ENCODE assay signal across 17 cellular contexts in the genomic region with DNA sequence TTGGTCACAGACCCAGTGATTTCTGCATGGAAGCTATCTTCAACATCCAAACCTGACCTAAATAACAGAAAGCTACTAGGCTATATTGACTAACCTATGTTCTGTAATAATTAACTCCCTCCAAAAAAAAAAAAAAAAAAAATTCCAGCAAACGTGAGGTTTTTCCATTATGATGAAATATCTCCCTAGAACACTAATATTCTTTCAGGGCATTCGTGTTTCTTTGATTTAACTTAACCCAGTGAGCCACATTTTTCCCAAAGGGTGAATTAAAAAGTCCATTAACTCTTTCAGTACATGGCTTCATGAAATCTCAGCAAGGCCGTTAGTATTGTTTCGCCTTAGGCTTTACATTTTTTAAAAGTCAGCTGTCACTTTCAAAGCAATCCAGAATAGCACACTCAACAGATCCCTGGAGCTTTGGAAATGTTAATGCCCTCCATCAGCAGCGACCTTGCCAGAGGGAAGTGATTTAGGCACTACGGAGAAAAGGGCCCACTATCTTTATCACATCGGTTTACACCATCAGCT.
"Had no signal": no experiment of that assay in that cellular context is flagged by ENCODE, and none has a peak within 500 bp of the region (broad histone marks: within the 10 kb centered on the region; RNA-seq: fewer than 3 reads in every experiment).

No MANE protein-coding gene starts in this region.

- H3K4me3 ChIP-seq: dorsolateral prefrontal cortex, left ventricle myocardium inferior, pancreas, skin epidermis, stomach, thoracic aorta, vagina had no signal

- FAIRE-seq: bronchial epithelial cell, endometrium, islet of Langerhans, pancreas had no signal

- H3K4me1 ChIP-seq: pancreas, vagina had no signal

- H3K9me3 ChIP-seq: left ventricle myocardium inferior, pancreas, stomach, thoracic aorta, vagina had no signal

- H3K27ac ChIP-seq: dorsolateral prefrontal cortex, left ventricle myocardium inferior, pancreas, skin epidermis, stomach, thoracic aorta, vagina had no signal

- ATAC-seq: activated CD4-positive, alpha-beta T cell treated with anti-CD3 and anti-CD28 coated beads for 36 hours; activated CD8-positive, alpha-beta T cell treated with anti-CD3 and anti-CD28 coated beads for 36 hours; esophagus mucosa had no signal

- DNase-seq: activated CD4-positive, alpha-beta T cell treated with anti-CD3 and anti-CD28 coated beads for 36 hours; activated CD8-positive, alpha-beta memory T cell treated with anti-CD3 and anti-CD28 coated beads, Interleukin-2, amount 50 U/mL, for 48 hours; activated CD8-positive, alpha-beta T cell treated with anti-CD3 and anti-CD28 coated beads for 36 hours; activated naive CD4-positive, alpha-beta T cell; aorta; dorsolateral prefrontal cortex; left ventricle myocardium inferior; pancreas; stomach; T1000 had no signal

- H3K27me3 ChIP-seq: dorsolateral prefrontal cortex, pancreas, stomach, vagina had no signal

- H3K36me3 ChIP-seq: left ventricle myocardium inferior, pancreas, stomach, thoracic aorta, vagina had no signal
